Comparison of ENCODE assay signal across 1 cellular context in the genomic region with DNA sequence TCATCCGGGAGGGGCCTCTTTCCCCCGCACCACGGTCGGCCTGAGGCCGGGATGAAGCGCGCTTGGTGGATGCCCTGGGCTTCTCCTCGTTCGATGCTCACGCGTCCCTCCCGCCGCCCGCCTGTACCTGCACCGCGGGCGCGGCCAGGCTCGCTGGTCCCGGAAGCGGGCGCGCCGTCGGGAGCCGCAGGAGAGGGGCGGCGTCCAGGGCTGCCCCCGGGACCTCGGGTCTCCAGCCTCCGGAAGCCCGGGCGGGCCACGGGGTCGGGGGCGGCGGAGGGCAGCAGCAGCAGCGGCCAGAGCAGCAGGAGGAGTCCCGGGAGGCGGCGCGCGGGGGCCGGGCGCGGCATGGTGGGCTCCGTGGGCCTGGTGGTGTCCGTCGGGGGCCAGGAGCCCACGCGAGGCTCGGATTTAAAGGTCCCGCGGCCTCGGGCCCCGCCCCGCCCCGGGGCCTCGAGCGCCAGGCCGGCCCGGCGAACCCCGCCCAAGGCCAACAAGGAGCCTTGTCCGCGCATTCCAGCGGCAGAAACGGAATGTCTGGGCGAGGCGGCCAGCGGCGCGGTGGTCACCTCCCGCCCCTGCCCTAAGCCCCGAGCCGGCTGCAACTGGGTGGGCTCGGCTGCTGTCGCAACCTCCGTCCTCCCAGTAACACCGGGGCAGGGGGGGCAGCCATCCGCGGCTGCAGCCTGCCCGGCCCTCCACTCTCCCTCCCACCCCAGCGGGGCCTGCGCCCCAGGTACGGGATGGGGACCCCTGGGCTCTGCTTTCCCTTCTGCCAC.
TF ChIP-seq lines count a peak whose summit lies in the region.

A gene with protein sequence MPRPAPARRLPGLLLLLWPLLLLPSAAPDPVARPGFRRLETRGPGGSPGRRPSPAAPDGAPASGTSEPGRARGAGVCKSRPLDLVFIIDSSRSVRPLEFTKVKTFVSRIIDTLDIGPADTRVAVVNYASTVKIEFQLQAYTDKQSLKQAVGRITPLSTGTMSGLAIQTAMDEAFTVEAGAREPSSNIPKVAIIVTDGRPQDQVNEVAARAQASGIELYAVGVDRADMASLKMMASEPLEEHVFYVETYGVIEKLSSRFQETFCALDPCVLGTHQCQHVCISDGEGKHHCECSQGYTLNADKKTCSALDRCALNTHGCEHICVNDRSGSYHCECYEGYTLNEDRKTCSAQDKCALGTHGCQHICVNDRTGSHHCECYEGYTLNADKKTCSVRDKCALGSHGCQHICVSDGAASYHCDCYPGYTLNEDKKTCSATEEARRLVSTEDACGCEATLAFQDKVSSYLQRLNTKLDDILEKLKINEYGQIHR (minus strand): TSS at position 387 of the 779 bp plus-strand sequence. CDS start 37 bp downstream, at position 350.

TF ChIP-seq in HepG2, 621 proteins besides CTCF, POLR2A, EP300 and RAD21 (continued from another document and continues in another):
- TF ChIP-seq, protein P1, sequence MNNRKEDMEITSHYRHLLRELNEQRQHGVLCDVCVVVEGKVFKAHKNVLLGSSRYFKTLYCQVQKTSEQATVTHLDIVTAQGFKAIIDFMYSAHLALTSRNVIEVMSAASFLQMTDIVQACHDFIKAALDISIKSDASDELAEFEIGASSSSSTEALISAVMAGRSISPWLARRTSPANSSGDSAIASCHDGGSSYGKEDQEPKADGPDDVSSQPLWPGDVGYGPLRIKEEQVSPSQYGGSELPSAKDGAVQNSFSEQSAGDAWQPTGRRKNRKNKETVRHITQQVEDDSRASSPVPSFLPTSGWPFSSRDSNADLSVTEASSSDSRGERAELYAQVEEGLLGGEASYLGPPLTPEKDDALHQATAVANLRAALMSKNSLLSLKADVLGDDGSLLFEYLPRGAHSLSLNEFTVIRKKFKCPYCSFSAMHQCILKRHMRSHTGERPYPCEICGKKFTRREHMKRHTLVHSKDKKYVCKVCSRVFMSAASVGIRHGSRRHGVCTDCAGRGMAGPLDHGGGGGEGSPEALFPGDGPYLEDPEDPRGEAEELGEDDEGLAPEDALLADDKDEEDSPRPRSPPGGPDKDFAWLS (CRISPR knock-in tag; IDR thresholded peaks at IDR 0.05; ENCODE audit: borderline replicate concordance) = peak; percentile 66; the same call in 1 of the 2 replicates
- TF ChIP-seq ZNF772 (CRISPR knock-in tag; IDR thresholded peaks at IDR 0.05) (peak; percentile 57; the same call in 1 of the 2 replicates), SOX13 (IDR thresholded peaks at IDR 0.05) (no peak), SOX13 (CRISPR knock-in tag; conservative IDR thresholded peaks at IDR 0.05 in 1 of 2, IDR thresholded peaks at IDR 0.05 in 1 of 2) (peak in 1 of 2 experiments; percentile 24; a peak in 1 of 4 replicates), MTA1 (CRISPR knock-in tag; IDR thresholded peaks at IDR 0.05; ENCODE audit: borderline replicate concordance) (no peak), TMF1 (CRISPR knock-in tag; IDR thresholded peaks at IDR 0.05; ENCODE audit: low read depth) (peak; percentile 54; the same call in 1 of the 2 replicates), HOXD1 (CRISPR knock-in tag; IDR thresholded peaks at IDR 0.05) (no peak), GATAD1 (CRISPR knock-in tag; IDR thresholded peaks at IDR 0.05) (peak; percentile 8; the same call in 1 of the 2 replicates), REPIN1 (CRISPR knock-in tag; IDR thresholded peaks at IDR 0.05; ENCODE audit: borderline replicate concordance, low read depth) (0 out of 2 replicates have a peak, but pooled peaks have one; percentile 58), SIN3A (IDR thresholded peaks at IDR 0.05; ENCODE audit: borderline replicate concordance, low read depth, low read length) (peak; percentile 69; the same call in 1 of the 2 replicates), ZBTB7A (CRISPR knock-in tag; IDR thresholded peaks at IDR 0.05) (no peak), ZNF777 (CRISPR knock-in tag; IDR thresholded peaks at IDR 0.05) (peak; percentile 99), TAF1 (CRISPR knock-in tag; IDR thresholded peaks at IDR 0.05) (peak; percentile 45; the same call in 1 of the 2 replicates), ZFY (CRISPR knock-in tag; IDR thresholded peaks at IDR 0.05) (peak; percentile 82), HOXA5 (CRISPR knock-in tag; IDR thresholded peaks at IDR 0.05) (no peak), ZSCAN30 (CRISPR knock-in tag; IDR thresholded peaks at IDR 0.05) (no peak), ZNF615 (CRISPR knock-in tag; IDR thresholded peaks at IDR 0.05; ENCODE audit: borderline replicate concordance) (0 out of 2 replicates have a peak, but pooled peaks have one; percentile 81), ZNF746 (CRISPR knock-in tag; IDR thresholded peaks at IDR 0.05) (peak; percentile 71; the same call in 1 of the 2 replicates), REL (CRISPR knock-in tag; conservative IDR thresholded peaks at IDR 0.05) (peak; percentile 45; the same call in 1 of the 2 replicates), ISL2 (CRISPR knock-in tag; IDR thresholded peaks at IDR 0.05) (no peak), IRX3 (CRISPR knock-in tag; IDR thresholded peaks at IDR 0.05; ENCODE audit: borderline replicate concordance, low read depth) (peak; percentile 65; the same call in 1 of the 2 replicates), BORCS8-MEF2B (CRISPR knock-in tag; IDR thresholded peaks at IDR 0.05) (0 out of 2 replicates have a peak, but pooled peaks have one; percentile 12), ZMYM3 (CRISPR knock-in tag; IDR thresholded peaks at IDR 0.05) (peak; percentile 36; the same call in 1 of the 2 replicates), BHLHE40 (IDR thresholded peaks at IDR 0.05; ENCODE audit: low read length) (no peak), ZNF296 (CRISPR knock-in tag; conservative IDR thresholded peaks at IDR 0.05) (peak; percentile 83; the same call in 1 of the 2 replicates), ZSCAN21 (CRISPR knock-in tag; IDR thresholded peaks at IDR 0.05; ENCODE audit: borderline replicate concordance) (peak; percentile 46; the same call in 1 of the 2 replicates)
- TF ChIP-seq, protein P2, sequence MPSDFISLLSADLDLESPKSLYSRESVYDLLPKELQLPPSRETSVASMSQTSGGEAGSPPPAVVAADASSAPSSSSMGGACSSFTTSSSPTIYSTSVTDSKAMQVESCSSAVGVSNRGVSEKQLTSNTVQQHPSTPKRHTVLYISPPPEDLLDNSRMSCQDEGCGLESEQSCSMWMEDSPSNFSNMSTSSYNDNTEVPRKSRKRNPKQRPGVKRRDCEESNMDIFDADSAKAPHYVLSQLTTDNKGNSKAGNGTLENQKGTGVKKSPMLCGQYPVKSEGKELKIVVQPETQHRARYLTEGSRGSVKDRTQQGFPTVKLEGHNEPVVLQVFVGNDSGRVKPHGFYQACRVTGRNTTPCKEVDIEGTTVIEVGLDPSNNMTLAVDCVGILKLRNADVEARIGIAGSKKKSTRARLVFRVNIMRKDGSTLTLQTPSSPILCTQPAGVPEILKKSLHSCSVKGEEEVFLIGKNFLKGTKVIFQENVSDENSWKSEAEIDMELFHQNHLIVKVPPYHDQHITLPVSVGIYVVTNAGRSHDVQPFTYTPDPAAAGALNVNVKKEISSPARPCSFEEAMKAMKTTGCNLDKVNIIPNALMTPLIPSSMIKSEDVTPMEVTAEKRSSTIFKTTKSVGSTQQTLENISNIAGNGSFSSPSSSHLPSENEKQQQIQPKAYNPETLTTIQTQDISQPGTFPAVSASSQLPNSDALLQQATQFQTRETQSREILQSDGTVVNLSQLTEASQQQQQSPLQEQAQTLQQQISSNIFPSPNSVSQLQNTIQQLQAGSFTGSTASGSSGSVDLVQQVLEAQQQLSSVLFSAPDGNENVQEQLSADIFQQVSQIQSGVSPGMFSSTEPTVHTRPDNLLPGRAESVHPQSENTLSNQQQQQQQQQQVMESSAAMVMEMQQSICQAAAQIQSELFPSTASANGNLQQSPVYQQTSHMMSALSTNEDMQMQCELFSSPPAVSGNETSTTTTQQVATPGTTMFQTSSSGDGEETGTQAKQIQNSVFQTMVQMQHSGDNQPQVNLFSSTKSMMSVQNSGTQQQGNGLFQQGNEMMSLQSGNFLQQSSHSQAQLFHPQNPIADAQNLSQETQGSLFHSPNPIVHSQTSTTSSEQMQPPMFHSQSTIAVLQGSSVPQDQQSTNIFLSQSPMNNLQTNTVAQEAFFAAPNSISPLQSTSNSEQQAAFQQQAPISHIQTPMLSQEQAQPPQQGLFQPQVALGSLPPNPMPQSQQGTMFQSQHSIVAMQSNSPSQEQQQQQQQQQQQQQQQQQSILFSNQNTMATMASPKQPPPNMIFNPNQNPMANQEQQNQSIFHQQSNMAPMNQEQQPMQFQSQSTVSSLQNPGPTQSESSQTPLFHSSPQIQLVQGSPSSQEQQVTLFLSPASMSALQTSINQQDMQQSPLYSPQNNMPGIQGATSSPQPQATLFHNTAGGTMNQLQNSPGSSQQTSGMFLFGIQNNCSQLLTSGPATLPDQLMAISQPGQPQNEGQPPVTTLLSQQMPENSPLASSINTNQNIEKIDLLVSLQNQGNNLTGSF (CRISPR knock-in tag; IDR thresholded peaks at IDR 0.05) = no peak
- TF ChIP-seq, protein P3, sequence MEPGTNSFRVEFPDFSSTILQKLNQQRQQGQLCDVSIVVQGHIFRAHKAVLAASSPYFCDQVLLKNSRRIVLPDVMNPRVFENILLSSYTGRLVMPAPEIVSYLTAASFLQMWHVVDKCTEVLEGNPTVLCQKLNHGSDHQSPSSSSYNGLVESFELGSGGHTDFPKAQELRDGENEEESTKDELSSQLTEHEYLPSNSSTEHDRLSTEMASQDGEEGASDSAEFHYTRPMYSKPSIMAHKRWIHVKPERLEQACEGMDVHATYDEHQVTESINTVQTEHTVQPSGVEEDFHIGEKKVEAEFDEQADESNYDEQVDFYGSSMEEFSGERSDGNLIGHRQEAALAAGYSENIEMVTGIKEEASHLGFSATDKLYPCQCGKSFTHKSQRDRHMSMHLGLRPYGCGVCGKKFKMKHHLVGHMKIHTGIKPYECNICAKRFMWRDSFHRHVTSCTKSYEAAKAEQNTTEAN (CRISPR knock-in tag; conservative IDR thresholded peaks at IDR 0.05) = no peak
- TF ChIP-seq, protein P4, sequence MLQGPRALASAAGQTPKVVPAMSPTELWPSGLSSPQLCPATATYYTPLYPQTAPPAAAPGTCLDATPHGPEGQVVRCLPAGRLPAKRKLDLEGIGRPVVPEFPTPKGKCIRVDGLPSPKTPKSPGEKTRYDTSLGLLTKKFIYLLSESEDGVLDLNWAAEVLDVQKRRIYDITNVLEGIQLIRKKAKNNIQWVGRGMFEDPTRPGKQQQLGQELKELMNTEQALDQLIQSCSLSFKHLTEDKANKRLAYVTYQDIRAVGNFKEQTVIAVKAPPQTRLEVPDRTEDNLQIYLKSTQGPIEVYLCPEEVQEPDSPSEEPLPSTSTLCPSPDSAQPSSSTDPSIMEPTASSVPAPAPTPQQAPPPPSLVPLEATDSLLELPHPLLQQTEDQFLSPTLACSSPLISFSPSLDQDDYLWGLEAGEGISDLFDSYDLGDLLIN (CRISPR knock-in tag; IDR thresholded peaks at IDR 0.05; ENCODE audit: borderline replicate concordance) = peak; percentile 60; the same call in 1 of the 2 replicates
- TF ChIP-seq, protein P5, sequence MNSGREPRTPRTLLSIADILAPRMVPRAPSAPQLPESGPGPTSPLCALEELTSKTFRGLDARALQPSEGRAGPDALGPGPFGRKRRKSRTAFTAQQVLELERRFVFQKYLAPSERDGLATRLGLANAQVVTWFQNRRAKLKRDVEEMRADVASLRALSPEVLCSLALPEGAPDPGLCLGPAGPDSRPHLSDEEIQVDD (CRISPR knock-in tag; IDR thresholded peaks at IDR 0.05; ENCODE audit: borderline replicate concordance) = 0 out of 2 replicates have a peak, but pooled peaks have one; percentile 17
- TF ChIP-seq, protein P6, sequence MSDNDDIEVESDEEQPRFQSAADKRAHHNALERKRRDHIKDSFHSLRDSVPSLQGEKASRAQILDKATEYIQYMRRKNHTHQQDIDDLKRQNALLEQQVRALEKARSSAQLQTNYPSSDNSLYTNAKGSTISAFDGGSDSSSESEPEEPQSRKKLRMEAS (IDR thresholded peaks at IDR 0.05) = peak; percentile 54
- TF ChIP-seq, protein P7, sequence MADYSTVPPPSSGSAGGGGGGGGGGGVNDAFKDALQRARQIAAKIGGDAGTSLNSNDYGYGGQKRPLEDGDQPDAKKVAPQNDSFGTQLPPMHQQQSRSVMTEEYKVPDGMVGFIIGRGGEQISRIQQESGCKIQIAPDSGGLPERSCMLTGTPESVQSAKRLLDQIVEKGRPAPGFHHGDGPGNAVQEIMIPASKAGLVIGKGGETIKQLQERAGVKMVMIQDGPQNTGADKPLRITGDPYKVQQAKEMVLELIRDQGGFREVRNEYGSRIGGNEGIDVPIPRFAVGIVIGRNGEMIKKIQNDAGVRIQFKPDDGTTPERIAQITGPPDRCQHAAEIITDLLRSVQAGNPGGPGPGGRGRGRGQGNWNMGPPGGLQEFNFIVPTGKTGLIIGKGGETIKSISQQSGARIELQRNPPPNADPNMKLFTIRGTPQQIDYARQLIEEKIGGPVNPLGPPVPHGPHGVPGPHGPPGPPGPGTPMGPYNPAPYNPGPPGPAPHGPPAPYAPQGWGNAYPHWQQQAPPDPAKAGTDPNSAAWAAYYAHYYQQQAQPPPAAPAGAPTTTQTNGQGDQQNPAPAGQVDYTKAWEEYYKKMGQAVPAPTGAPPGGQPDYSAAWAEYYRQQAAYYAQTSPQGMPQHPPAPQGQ (CRISPR knock-in tag; IDR thresholded peaks at IDR 0.05; ENCODE audit: borderline replicate concordance) = no peak
- TF ChIP-seq, protein P8, sequence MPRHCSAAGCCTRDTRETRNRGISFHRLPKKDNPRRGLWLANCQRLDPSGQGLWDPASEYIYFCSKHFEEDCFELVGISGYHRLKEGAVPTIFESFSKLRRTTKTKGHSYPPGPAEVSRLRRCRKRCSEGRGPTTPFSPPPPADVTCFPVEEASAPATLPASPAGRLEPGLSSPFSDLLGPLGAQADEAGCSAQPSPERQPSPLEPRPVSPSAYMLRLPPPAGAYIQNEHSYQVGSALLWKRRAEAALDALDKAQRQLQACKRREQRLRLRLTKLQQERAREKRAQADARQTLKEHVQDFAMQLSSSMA (CRISPR knock-in tag; IDR thresholded peaks at IDR 0.05) = no peak
- TF ChIP-seq, protein P9, sequence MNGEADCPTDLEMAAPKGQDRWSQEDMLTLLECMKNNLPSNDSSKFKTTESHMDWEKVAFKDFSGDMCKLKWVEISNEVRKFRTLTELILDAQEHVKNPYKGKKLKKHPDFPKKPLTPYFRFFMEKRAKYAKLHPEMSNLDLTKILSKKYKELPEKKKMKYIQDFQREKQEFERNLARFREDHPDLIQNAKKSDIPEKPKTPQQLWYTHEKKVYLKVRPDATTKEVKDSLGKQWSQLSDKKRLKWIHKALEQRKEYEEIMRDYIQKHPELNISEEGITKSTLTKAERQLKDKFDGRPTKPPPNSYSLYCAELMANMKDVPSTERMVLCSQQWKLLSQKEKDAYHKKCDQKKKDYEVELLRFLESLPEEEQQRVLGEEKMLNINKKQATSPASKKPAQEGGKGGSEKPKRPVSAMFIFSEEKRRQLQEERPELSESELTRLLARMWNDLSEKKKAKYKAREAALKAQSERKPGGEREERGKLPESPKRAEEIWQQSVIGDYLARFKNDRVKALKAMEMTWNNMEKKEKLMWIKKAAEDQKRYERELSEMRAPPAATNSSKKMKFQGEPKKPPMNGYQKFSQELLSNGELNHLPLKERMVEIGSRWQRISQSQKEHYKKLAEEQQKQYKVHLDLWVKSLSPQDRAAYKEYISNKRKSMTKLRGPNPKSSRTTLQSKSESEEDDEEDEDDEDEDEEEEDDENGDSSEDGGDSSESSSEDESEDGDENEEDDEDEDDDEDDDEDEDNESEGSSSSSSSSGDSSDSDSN (CRISPR knock-in tag; IDR thresholded peaks at IDR 0.05) = peak; percentile 72
